In the genomic region with DNA sequence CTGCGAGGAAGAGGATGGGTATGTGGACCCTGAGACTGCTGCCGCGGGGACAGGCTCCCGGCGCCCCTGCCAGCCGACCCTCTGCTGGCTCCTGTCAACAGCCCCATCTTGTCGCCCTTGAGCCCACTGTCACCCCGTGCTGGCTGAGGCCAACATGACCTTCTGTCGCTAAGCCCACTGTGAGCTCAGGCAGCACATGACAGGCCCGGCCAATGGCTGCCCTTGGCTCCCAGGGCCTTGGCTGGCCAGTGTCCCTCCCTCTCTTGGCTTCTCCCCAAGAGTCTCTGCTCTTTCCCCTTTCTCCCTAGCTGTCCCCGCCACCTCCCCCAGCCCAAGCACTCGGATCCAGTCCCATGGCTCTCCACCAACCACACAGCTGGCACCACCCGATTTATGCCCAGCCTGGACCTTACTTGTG, we compare ENCODE assay signal across 19 cellular contexts. TPM values are rescaled to one million over a fixed set of nuclear protein-coding genes. Genes with fewer than 3 reads are reported as not detected.
DNase-seq lines count a peak whose midpoint lies in the region; ATAC-seq and TF ChIP-seq lines count a peak whose summit lies in the region.
"Had no signal": no experiment of that assay in that cellular context is flagged by ENCODE, and none has a peak within 500 bp of the region (broad histone marks: within the 10 kb centered on the region; RNA-seq: fewer than 3 reads in every experiment).

No MANE protein-coding gene starts in this region.

- no peak overlapping the region for H4K8ac ChIP-seq in neuronal stem cell (ENCODE audit: low read depth, low read length)

- TF ChIP-seq CTCF in LNCaP clone FGC (IDR thresholded peaks at IDR 0.05; ENCODE audit: control insufficient read depth, extremely low read depth, insufficient read depth) = no peak
- no peak for TF ChIP-seq CTCF in right atrium auricular region (IDR thresholded peaks at IDR 0.05)
- TF ChIP-seq CTCF in testis (IDR thresholded peaks at IDR 0.05) = no peak

- H3K4me3 ChIP-seq in LNCaP clone FGC (ENCODE audit: low read depth, low read length) = peak overlapping the region; percentile 54
- H3K4me3 ChIP-seq in right atrium auricular region = no peak overlapping the region
- no peak overlapping the region for H3K4me3 ChIP-seq in neuronal stem cell (ENCODE audit: low read length in 2 of 2)
- H3K4me3 ChIP-seq in testis = no peak overlapping the region
- H3K4me3 ChIP-seq: GM23338 had no signal

- H2AK5ac ChIP-seq in neuronal stem cell (ENCODE audit: low read depth, low read length) = peak overlapping the region; percentile 56

- H3K14ac ChIP-seq in neuronal stem cell (ENCODE audit: low read length) = no peak overlapping the region

- intact Hi-C loops in Right ventricle myocardium superior (cut with DNase I) (no loop called here), Right ventricle myocardium inferior (cut with DNase I) (no loop called here), testis (cut with DNase I; ENCODE audit: low total_unique reads) (no loop called here)

- H2BK120ac ChIP-seq in neuronal stem cell (ENCODE audit: low read depth, low read length) = no peak overlapping the region

- H2BK5ac ChIP-seq in neuronal stem cell (ENCODE audit: low read length) = peak overlapping the region; percentile 39

- peaks cover 14% of the 10 kb centered on the region for H3K79me1 ChIP-seq in neuronal stem cell (ENCODE audit: low read depth, low read length)

- no peak overlapping the region for H2AFZ ChIP-seq in neuronal stem cell (ENCODE audit: low read length)
- H2AFZ ChIP-seq: GM23338 had no signal

- DNase-seq in Right ventricle myocardium superior (peak; percentile 50), Right ventricle myocardium inferior (ENCODE audit: missing footprints) (no peak), LNCaP clone FGC (ENCODE audit: low read depth) (peak; percentile 67), right atrium auricular region (ENCODE audit: low spot score) (no peak), neuronal stem cell (ENCODE audit: low spot score) (no peak), testis (no peak)
- DNase-seq: AML-193; CD4-positive, CD25-positive, alpha-beta regulatory T cell; DND-41; GDM1; Karpas-422; NCI-H1105 treated with DMSO at 0.1 percent for 48 hours; NCI-H187 treated with DMSO at 0.1 percent for 48 hours; NCI-H446; NCI-H748 treated with DMSO at 0.1 percent for 48 hours; SHP77 treated with DMSO at 0.1 percent for 48 hours had no signal

- H3K27me3 ChIP-seq in right atrium auricular region = no peaks in the 10 kb centered on the region
- H3K27me3 ChIP-seq in neuronal stem cell (ENCODE audit: control insufficient read depth in 3 of 3, insufficient read depth in 3 of 3, low read depth in 1 of 3, low read length in 3 of 3) = no peaks in the 10 kb centered on the region
- H3K27me3 ChIP-seq in testis = no peaks in the 10 kb centered on the region

- no peak overlapping the region for H3K18ac ChIP-seq in neuronal stem cell (ENCODE audit: low read length)

- no peak for TF ChIP-seq POLR2A in testis (IDR thresholded peaks at IDR 0.05)

- ATAC-seq in Right ventricle myocardium superior (ENCODE audit: poor library complexity) (peak; percentile 6), Right ventricle myocardium inferior (no peak), GM21576 (IDR thresholded peaks at IDR 0.05; ENCODE audit: unreplicated experiment) (no peak), HG02759 (IDR thresholded peaks at IDR 0.05; ENCODE audit: unreplicated experiment) (no peak)
- ATAC-seq: GM23338 had no signal

- H3K9ac ChIP-seq in neuronal stem cell (ENCODE audit: low read depth, low read length, poor library complexity) = peak overlapping the region; percentile 21

- H3K4me1 ChIP-seq in right atrium auricular region (peaks cover 0 to 25% of the 10 kb centered on the region in 2 donors), neuronal stem cell (ENCODE audit: control insufficient read depth in 2 of 2, insufficient read depth in 1 of 2, low read depth in 1 of 2, low read length in 2 of 2) (peaks cover 11% of the 10 kb centered on the region in 2 donors), testis (peaks cover 24% of the 10 kb centered on the region)

- no peak overlapping the region for H3K4me2 ChIP-seq in neuronal stem cell (ENCODE audit: insufficient read depth, low read length, poor library complexity, severe bottlenecking)
- H3K4me2 ChIP-seq: GM23338 had no signal

- peak overlapping the region; percentile 22 for H2BK12ac ChIP-seq in neuronal stem cell (ENCODE audit: low read length)

- no peaks in the 10 kb centered on the region for H3K9me3 ChIP-seq in right atrium auricular region
- no peaks in the 10 kb centered on the region for H3K9me3 ChIP-seq in neuronal stem cell (replicated peaks in 1 of 2; ENCODE audit: control insufficient read depth in 2 of 2, insufficient read depth in 1 of 2, low read depth in 1 of 2, low read length in 2 of 2)
- no peaks in the 10 kb centered on the region for H3K9me3 ChIP-seq in testis

- H2BK15ac ChIP-seq in neuronal stem cell (ENCODE audit: low read length) = no peak overlapping the region

- H3K23ac ChIP-seq in neuronal stem cell (ENCODE audit: low read depth, low read length, poor library complexity) = peak overlapping the region; percentile 73

- H3K36me3 ChIP-seq in right atrium auricular region (peaks cover 23% of the 10 kb centered on the region), neuronal stem cell (replicated peaks in 1 of 2; ENCODE audit: control insufficient read depth in 2 of 2, insufficient read depth in 2 of 2, low read length in 2 of 2) (peaks cover 44 to 61% of the 10 kb centered on the region in 2 donors), testis (ENCODE audit: low read depth, missing control alignments) (no peaks in the 10 kb centered on the region)

- no peak overlapping the region for H3K4ac ChIP-seq in neuronal stem cell (ENCODE audit: low read length)

- WGBS in neuronal stem cell (ENCODE audit: extremely low coverage in 2 of 2, insufficient read length in 2 of 2, insufficient replicate concordance in 1 of 2), 2 donors = no CpG with 5 or more reads among the region's 13 CpGs
- 82 to 84% methylated on average over 4 to 13 of the region's 13 CpGs for WGBS in testis, 2 donors

- no peak overlapping the region for H4K91ac ChIP-seq in neuronal stem cell (ENCODE audit: low read depth, low read length, poor library complexity)

- H3K27ac ChIP-seq in right atrium auricular region = peak overlapping the region; percentile 21 to 40
- no peak overlapping the region for H3K27ac ChIP-seq in neuronal stem cell (replicated peaks; ENCODE audit: low read length)
- H3K27ac ChIP-seq in testis = no peak overlapping the region

RNA-seq across cellular contexts. Expression of a gene that starts 3.5 kb away (rescaled TPM):
- 15.2 TPM for total RNA-seq in Right ventricle myocardium superior
- total RNA-seq in Right ventricle myocardium inferior = 14.5 TPM
- total RNA-seq in right atrium auricular region = 10 to 100 TPM; 16.2 to 17.4 TPM
- 12.4 TPM for polyA plus RNA-seq in neuronal stem cell (2013, experiment 1 of 2)
- polyA plus RNA-seq in neuronal stem cell (2013, experiment 2 of 2) = 12.5 TPM
- 10 to 100 TPM; 50.4 to 52.8 TPM for total RNA-seq in testis
- 49.5 TPM for polyA plus RNA-seq in testis (ENCODE audit: insufficient read depth, low read depth, low replicate concordance)

RNA-seq across cellular contexts. Expression of a gene that starts 17.2 kb away (rescaled TPM):
- total RNA-seq in Right ventricle myocardium superior (81.8 TPM), Right ventricle myocardium inferior (85.8 TPM), right atrium auricular region (10 to 100 TPM; 38.8 to 47.2 TPM), testis (100 to 1,000 TPM in 1 of 2 donors, 10 to 100 TPM in 1; 89.9 to 104 TPM)
- 63.2 TPM for polyA plus RNA-seq in neuronal stem cell (2013, experiment 1 of 2)
- polyA plus RNA-seq in neuronal stem cell (2013, experiment 2 of 2) = 64.3 TPM
- polyA plus RNA-seq in testis (ENCODE audit: insufficient read depth, low read depth, low replicate concordance) = 262 TPM

RNA-seq across cellular contexts. Expression of a gene that starts 17.5 kb away (rescaled TPM):
- 5.0 TPM for total RNA-seq in Right ventricle myocardium superior
- 4.9 TPM for total RNA-seq in Right ventricle myocardium inferior
- total RNA-seq in right atrium auricular region = 1 to 10 TPM; 2.2 to 3.8 TPM
- polyA plus RNA-seq in neuronal stem cell (2013, experiment 1 of 2) = 7.1 TPM
- 7.9 TPM for polyA plus RNA-seq in neuronal stem cell (2013, experiment 2 of 2)
- 10 to 100 TPM; 30.4 to 34.5 TPM for total RNA-seq in testis
- polyA plus RNA-seq in testis (ENCODE audit: insufficient read depth, low read depth, low replicate concordance) = 30.9 TPM

Comparison
In these comparisons a context has a peak if more than half of its experiments do, and no peak if none do; other contexts are left out.
1. DNase-seq: peak in Right ventricle myocardium superior (single experiment) and LNCaP clone FGC (single experiment); none in Right ventricle myocardium inferior (single experiment), right atrium auricular region (single experiment), neuronal stem cell (single experiment) and testis (single experiment).
2. H3K27ac ChIP-seq: peak in right atrium auricular region (2 of 2); none in neuronal stem cell (single experiment) and testis (0 of 2).